In the genomic region with DNA sequence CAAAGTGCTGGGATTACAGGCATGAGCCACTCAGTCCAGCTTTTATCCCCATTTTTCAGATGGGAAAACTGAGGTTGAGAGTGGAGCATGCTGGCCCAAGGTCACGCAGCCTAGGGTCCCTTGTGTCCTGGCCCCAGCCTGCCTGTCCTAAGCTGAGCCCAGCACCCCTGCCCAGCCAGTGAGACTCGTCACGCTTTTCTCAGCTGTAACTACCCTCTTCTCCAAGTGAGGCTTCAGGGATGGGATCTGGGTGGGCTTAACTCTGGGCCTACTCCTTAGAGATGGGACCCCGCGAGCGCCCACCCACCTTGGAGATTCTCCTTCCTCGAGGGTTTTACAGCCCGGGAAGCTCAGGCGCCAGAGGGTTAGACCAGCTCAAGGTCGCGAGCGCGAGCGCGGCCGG, we compare ENCODE assay signal across 11 cellular contexts. TPM values are rescaled to one million over a fixed set of nuclear protein-coding genes. Genes with fewer than 3 reads are reported as not detected.
DNase-seq lines count a peak whose midpoint lies in the region; ATAC-seq, FAIRE-seq and TF ChIP-seq lines count a peak whose summit lies in the region.
"Had no signal": no experiment of that assay in that cellular context is flagged by ENCODE, and none has a peak within 500 bp of the region (broad histone marks: within the 10 kb centered on the region; RNA-seq: fewer than 3 reads in every experiment).

No MANE protein-coding gene starts in this region.

- POLR2A ChIA-PET in SK-N-SH (lab: Yijun Ruan, JAX): interaction anchor here (1.3 to 4.2 kb wide), 3 partner anchors 14 to 23 kb away, joined by 3 to 19 read pairs (median 4); partner anchors contain the start of gene RAB1B

- peaks cover 24% of the 10 kb centered on the region; the same call in 1 of the 2 replicates for H3K79me2 ChIP-seq in SK-N-SH (ENCODE audit: insufficient read depth)

- peak overlapping the region in 1 of 2 experiments; percentile 56; a peak in 2 of 4 replicates for H3K4me3 ChIP-seq in SK-N-SH (ENCODE audit: low read depth in 2 of 2, low read length in 1 of 2)
- peak overlapping the region; percentile 64 for H3K4me3 ChIP-seq in WERI-Rb-1 (ENCODE audit: low read depth, low read length)
- no peak overlapping the region for H3K4me3 ChIP-seq in kidney (ENCODE audit: low read length in 2 of 2)

- H3K9ac ChIP-seq in SK-N-SH (no peak overlapping the region), kidney (ENCODE audit: low read length in 2 of 2) (no peak overlapping the region)

- peaks cover 7 to 36% of the 10 kb centered on the region in 2 experiments; a peak in 2 of 4 replicates for H3K4me1 ChIP-seq in SK-N-SH (ENCODE audit: control insufficient read depth in 1 of 2, insufficient read depth in 2 of 2, low read depth in 1 of 2, low read length in 1 of 2)
- H3K4me1 ChIP-seq in kidney (ENCODE audit: control insufficient read depth in 1 of 2, insufficient read depth in 1 of 2, low read depth in 1 of 2, low read length in 2 of 2): peaks cover 13 to 17% of the 10 kb centered on the region in 2 donors

- 0 out of 2 replicates have a peak overlapping the region, but pooled peaks have one; percentile 59 for H3K4me2 ChIP-seq in SK-N-SH

- WGBS in SK-N-SH (ENCODE audit: low lambda C conversion rate): 32% methylated on average over 8 of the region's 16 CpGs

- peak; percentile 52 for DNase-seq in SK-N-SH
- DNase-seq in WERI-Rb-1: no peak
- peak; percentile 78 for DNase-seq in kidney
- no peak for DNase-seq in stimulated activated effector memory CD8-positive, alpha-beta T cell treated with anti-CD3 and anti-CD28 coated beads, Interleukin-12 subunit alpha, Interleukin-12 subunit beta, amount 100 ng/mL, for 72 hours (ENCODE audit: low spot score in 2 of 2)
- no peak for DNase-seq in left lobe of liver (ENCODE audit: low spot score)
- DNase-seq in superior temporal gyrus (ENCODE audit: extremely low spot score): no peak
- DNase-seq: effector CD4-positive, alpha-beta T cell; NCI-H1436 had no signal

- no peak for TF ChIP-seq RAD21 in SK-N-SH (IDR thresholded peaks at IDR 0.05; ENCODE audit: low read length)

- no peaks in the 10 kb centered on the region for H3K27me3 ChIP-seq in SK-N-SH (ENCODE audit: insufficient read depth)
- H3K27me3 ChIP-seq in WERI-Rb-1 (ENCODE audit: insufficient read depth, low read depth, severe bottlenecking): no peaks in the 10 kb centered on the region

- no peak overlapping the region for H2AFZ ChIP-seq in SK-N-SH (ENCODE audit: low read depth)

- intact Hi-C loops in kidney (cut with DNase I): no loop called here

- no peaks in the 10 kb centered on the region for H3K9me3 ChIP-seq in SK-N-SH
- no peaks in the 10 kb centered on the region for H3K9me3 ChIP-seq in WERI-Rb-1 (ENCODE audit: severe bottlenecking)
- H3K9me3 ChIP-seq in kidney (ENCODE audit: control insufficient read depth in 1 of 2, low read length in 2 of 2): no peaks in the 10 kb centered on the region

- peaks cover 26% of the 10 kb centered on the region for H3K36me3 Mint-ChIP-seq in stimulated activated effector memory CD8-positive, alpha-beta T cell treated with anti-CD3 and anti-CD28 coated beads, Interleukin-12 subunit alpha, Interleukin-12 subunit beta, amount 100 ng/mL, for 72 hours

- TF ChIP-seq CTCF in SK-N-SH (IDR thresholded peaks at IDR 0.05) (no peak), WERI-Rb-1 (IDR thresholded peaks at IDR 0.05; ENCODE audit: low read depth, low read length) (no peak), kidney (IDR thresholded peaks at IDR 0.05; ENCODE audit: borderline replicate concordance, extremely low read depth, insufficient read depth) (no peak)

- peaks cover 9% of the 10 kb centered on the region for H3F3A ChIP-seq in SK-N-SH (replicated peaks; ENCODE audit: insufficient read depth)

- peak overlapping the region; percentile 88 for H3K4me3 Mint-ChIP-seq in stimulated activated effector memory CD8-positive, alpha-beta T cell treated with anti-CD3 and anti-CD28 coated beads, Interleukin-12 subunit alpha, Interleukin-12 subunit beta, amount 100 ng/mL, for 72 hours

- H3K27ac Mint-ChIP-seq in stimulated activated effector memory CD8-positive, alpha-beta T cell treated with anti-CD3 and anti-CD28 coated beads, Interleukin-12 subunit alpha, Interleukin-12 subunit beta, amount 100 ng/mL, for 72 hours: no peak overlapping the region

- TF ChIP-seq EP300 in SK-N-SH (IDR thresholded peaks at IDR 0.05; ENCODE audit: borderline replicate concordance in 1 of 2, low read depth in 1 of 2, low read length in 1 of 2): no peak

- CTCF ChIA-PET in SK-N-SH (lab: Yijun Ruan, JAX): interaction anchor here (0.6 to 6.2 kb wide), 5 partner anchors 10 to 253 kb away, joined by 3 to 63 read pairs (median 4); no protein-coding TSS in a partner anchor

- no peak for FAIRE-seq in kidney (lab: Jason Lieb, UNC)

- no peaks in the 10 kb centered on the region for H4K20me1 ChIP-seq in SK-N-SH (ENCODE audit: insufficient read depth)

- peaks cover 56% of the 10 kb centered on the region for H3K4me1 Mint-ChIP-seq in stimulated activated effector memory CD8-positive, alpha-beta T cell treated with anti-CD3 and anti-CD28 coated beads, Interleukin-12 subunit alpha, Interleukin-12 subunit beta, amount 100 ng/mL, for 72 hours

- H3K9me3 Mint-ChIP-seq in stimulated activated effector memory CD8-positive, alpha-beta T cell treated with anti-CD3 and anti-CD28 coated beads, Interleukin-12 subunit alpha, Interleukin-12 subunit beta, amount 100 ng/mL, for 72 hours: no peaks in the 10 kb centered on the region

- no peaks in the 10 kb centered on the region for H3K9me2 ChIP-seq in SK-N-SH

- ATAC-seq in SK-N-SH treated with all-trans-retinoic acid at 6 μM for 48 hours (no peak), GM21526 (IDR thresholded peaks at IDR 0.05; ENCODE audit: low FRiP score, unreplicated experiment) (no peak), left lobe of liver (no peak)
- ATAC-seq in stimulated activated effector memory CD8-positive, alpha-beta T cell treated with anti-CD3 and anti-CD28 coated beads, Interleukin-12 subunit alpha, Interleukin-12 subunit beta, amount 100 ng/mL, for 72 hours: no peak

- H3K36me3 ChIP-seq in SK-N-SH (replicated peaks in 1 of 2; ENCODE audit: control insufficient read depth in 1 of 2, insufficient read depth in 2 of 2, low read length in 1 of 2) (peaks cover 0 to 4% of the 10 kb centered on the region in 2 experiments), WERI-Rb-1 (peaks cover 9% of the 10 kb centered on the region), kidney (ENCODE audit: control insufficient read depth in 1 of 2, insufficient read depth in 2 of 2, low read length in 2 of 2) (peaks cover 0 to 4% of the 10 kb centered on the region in 2 donors)

- H3K27ac ChIP-seq in SK-N-SH (ENCODE audit: low read depth in 2 of 2, low read length in 1 of 2) (peak overlapping the region in 1 of 2 experiments; percentile 50; a peak in 1 of 4 replicates), WERI-Rb-1 (no peak overlapping the region), kidney (ENCODE audit: low read depth in 2 of 2, low read length in 2 of 2) (no peak overlapping the region)
- H3K27ac ChIP-seq: HL-60 had no signal

TF ChIP-seq in SK-N-SH, 30 proteins besides CTCF, POLR2A, EP300 and RAD21:
- TF ChIP-seq SIN3A (IDR thresholded peaks at IDR 0.05; ENCODE audit: borderline replicate concordance, low read depth, low read length): no peak
- TF ChIP-seq NFIC (IDR thresholded peaks at IDR 0.05; ENCODE audit: borderline replicate concordance): no peak
- TF ChIP-seq ELF1 (IDR thresholded peaks at IDR 0.05): no peak
- TF ChIP-seq FOXM1 (IDR thresholded peaks at IDR 0.05; ENCODE audit: low read depth): no peak

TF ChIP-seq in SK-N-SH treated with all-trans-retinoic acid at 6 μM for 48 hours, 23 proteins besides CTCF, POLR2A, EP300 and RAD21:
- no peak for TF ChIP-seq ZNF70 (CRISPR knock-in tag; IDR thresholded peaks at IDR 0.05)
- TF ChIP-seq ZFP3 (CRISPR knock-in tag; IDR thresholded peaks at IDR 0.05): no peak
- TF ChIP-seq ZC3H10 (CRISPR knock-in tag; IDR thresholded peaks at IDR 0.05): no peak
- TF ChIP-seq GLIS3 (CRISPR knock-in tag; IDR thresholded peaks at IDR 0.05): no peak
- no peak for TF ChIP-seq ESRRG (CRISPR knock-in tag; IDR thresholded peaks at IDR 0.05)
- no peak for TF ChIP-seq ISL1 (CRISPR knock-in tag; IDR thresholded peaks at IDR 0.05)

RNA-seq across cellular contexts. Expression of gene TMEM151A, which starts 0.4 kb away (rescaled TPM):
- polyA plus RNA-seq in SK-N-SH (2012; rRNA removed) (0.29 and 0.35 TPM in 2 replicates), kidney (ENCODE audit: insufficient read depth, low read depth, low replicate concordance) (not detected)
- polyA plus RNA-seq in SK-N-SH (2012; cell fraction: cytosol; rRNA removed): 0.12 and 0.26 TPM in 2 replicates
- polyA plus RNA-seq in SK-N-SH (2012; cell fraction: nucleus; rRNA removed): 0.56 and 0.69 TPM in 2 replicates
- total RNA-seq in kidney (0.19 TPM), left lobe of liver (0.10 TPM)

RNA-seq across cellular contexts. Expression of gene YIF1A, which starts 2.4 kb away (rescaled TPM):
- polyA plus RNA-seq in SK-N-SH (2012; rRNA removed): 115 and 123 TPM in 2 replicates
- 49.5 and 87.8 TPM in 2 replicates for polyA plus RNA-seq in SK-N-SH (2012; cell fraction: cytosol; rRNA removed)
- 159 and 164 TPM in 2 replicates for polyA plus RNA-seq in SK-N-SH (2012; cell fraction: nucleus; rRNA removed)
- total RNA-seq in kidney: 92.1 TPM
- 115 TPM for polyA plus RNA-seq in kidney (ENCODE audit: insufficient read depth, low read depth, low replicate concordance)
- 120 TPM for total RNA-seq in left lobe of liver

RNA-seq across cellular contexts. Expression of gene CNIH2, which starts 13.3 kb away (rescaled TPM):
- polyA plus RNA-seq in SK-N-SH (2012; rRNA removed) (7.4 and 11.8 TPM in 2 replicates), kidney (ENCODE audit: insufficient read depth, low read depth, low replicate concordance) (not detected)
- polyA plus RNA-seq in SK-N-SH (2012; cell fraction: cytosol; rRNA removed): 9.1 and 9.3 TPM in 2 replicates
- 11.9 and 12.3 TPM in 2 replicates for polyA plus RNA-seq in SK-N-SH (2012; cell fraction: nucleus; rRNA removed)
- total RNA-seq in kidney (0.63 TPM), left lobe of liver (0.13 TPM)

RNA-seq across cellular contexts. Expression of gene RAB1B, which starts 22.9 kb away (rescaled TPM):
- polyA plus RNA-seq in SK-N-SH (2012; rRNA removed): 204 and 208 TPM in 2 replicates
- 90.6 and 132 TPM in 2 replicates for polyA plus RNA-seq in SK-N-SH (2012; cell fraction: cytosol; rRNA removed)
- 85.5 and 96.0 TPM in 2 replicates for polyA plus RNA-seq in SK-N-SH (2012; cell fraction: nucleus; rRNA removed)
- 153 TPM for total RNA-seq in kidney
- polyA plus RNA-seq in kidney (ENCODE audit: insufficient read depth, low read depth, low replicate concordance): 197 TPM
- 58.0 TPM for total RNA-seq in left lobe of liver

RNA-seq across cellular contexts. Expression of gene CD248, which starts 25.5 kb away (rescaled TPM):
- 2.6 and 7.7 TPM in 2 replicates for polyA plus RNA-seq in SK-N-SH (2012; rRNA removed)
- polyA plus RNA-seq in SK-N-SH (2012; cell fraction: cytosol; rRNA removed): 2.9 and 3.8 TPM in 2 replicates
- polyA plus RNA-seq in SK-N-SH (2012; cell fraction: nucleus; rRNA removed): 3.0 and 4.6 TPM in 2 replicates
- 22.9 TPM for total RNA-seq in kidney
- 14.8 TPM for polyA plus RNA-seq in kidney (ENCODE audit: insufficient read depth, low read depth, low replicate concordance)
- total RNA-seq in left lobe of liver: 0.91 TPM

Comparison
In these comparisons a context has a peak if more than half of its experiments do, and no peak if none do; other contexts are left out.
1. DNase-seq: peak in SK-N-SH (single experiment) and kidney (single experiment); none in WERI-Rb-1 (single experiment), stimulated activated effector memory CD8-positive, alpha-beta T cell treated with anti-CD3 and anti-CD28 coated beads, Interleukin-12 subunit alpha, Interleukin-12 subunit beta, amount 100 ng/mL, for 72 hours (0 of 2), left lobe of liver (single experiment) and superior temporal gyrus (single experiment).